In genomic region chr17:28644782-28645575, GRCh38 we compare ENCODE assay signal across 9 cellular contexts. TPM values are rescaled to one million over a fixed set of nuclear protein-coding genes. Genes with fewer than 3 reads are reported as not detected.
DNase-seq lines count a peak whose midpoint lies in the region; ATAC-seq, FAIRE-seq and TF ChIP-seq lines count a peak whose summit lies in the region.
"Had no signal": no experiment of that assay in that cellular context is flagged by ENCODE, and none has a peak within 500 bp of the region (broad histone marks: within the 10 kb centered on the region; RNA-seq: fewer than 3 reads in every experiment).

Gene BLTP2, minus strand, starts transcription at chr17:28645158. Its CDS starts 102 bp downstream, at chr17:28645056.

- H3K79me2 ChIP-seq in HepG2 (ENCODE audit: insufficient read depth, low read length): peaks cover 21% of the 10 kb centered on the region

- no peak within 1 kb of the TSS for H2AFZ ChIP-seq in HepG2 (ENCODE audit: low read length)

- WGBS in HepG2 (ENCODE audit: low lambda C conversion rate): 2% methylated on average over 29 of the region's 89 CpGs

- H3K9ac ChIP-seq in HepG2 (ENCODE audit: insufficient read depth, low read depth, low read length): peak within 1 kb of the TSS; percentile 81

- H3K4me1 Mint-ChIP-seq in dendritic cell treated with granulocyte-macrophage colony-stimulating factor and Interleukin-4, amounts not matched to agents 40 ng/mL and 50 ng/mL, for 4 days (ENCODE audit: low read depth): peaks cover 45% of the 10 kb centered on the region

- no peak; the same call in 1 of the 2 replicates for TF ChIP-seq RAD21 in HepG2 (CRISPR knock-in tag; IDR thresholded peaks at IDR 0.05)

- peak within 1 kb of the TSS; percentile 99 for H3K4me2 ChIP-seq in HepG2 (ENCODE audit: low read depth, low read length)

- in situ Hi-C loops in HepG2 (cut with HindIII; ENCODE audit: extremely low pct_ligation_motif_present, low pct_unique_long_range_greater_than_20kb): loop anchor here (5.0 to 25.0 kb wide), 2 partner anchors 72 to 242 kb away; partner anchors contain the start of genes FLOT2, RAB34 and RPL23A

- peak within 1 kb of the TSS; percentile 93 for H3K27ac Mint-ChIP-seq in dendritic cell treated with granulocyte-macrophage colony-stimulating factor and Interleukin-4, amounts not matched to agents 40 ng/mL and 50 ng/mL, for 4 days

- CTCF ChIA-PET in BJ (lab: Yijun Ruan, JAX): interaction anchor here (0.7 to 4.1 kb wide), 8 partner anchors 10 to 105 kb away, joined by 3 to 27 read pairs (median 4); partner anchors contain the start of gene TLCD1
- CTCF ChIA-PET in HepG2 (lab: Yijun Ruan, JAX; ENCODE audit: low intra/inter-chr PET ratio, low total read pairs): interaction anchor here (1.0 kb wide), 1 partner anchor 105 kb away, joined by 3 read pairs; no protein-coding TSS in a partner anchor

- H3K36me3 Mint-ChIP-seq in dendritic cell treated with granulocyte-macrophage colony-stimulating factor and Interleukin-4, amounts not matched to agents 40 ng/mL and 50 ng/mL, for 4 days (ENCODE audit: low read depth): peaks cover 80% of the 10 kb centered on the region

- H3K4me3 ChIP-seq in BJ (ENCODE audit: low read depth, low read length): peak within 1 kb of the TSS; percentile 90
- peak within 1 kb of the TSS; percentile 84 to 95 (median 92) for H3K4me3 ChIP-seq in HepG2 (replicated peaks in 1 of 3; ENCODE audit: insufficient read depth in 1 of 3, low read depth in 2 of 3, low read length in 3 of 3)

- no peak for TF ChIP-seq EP300 in HepG2 (IDR thresholded peaks at IDR 0.05; ENCODE audit: low read depth in 2 of 2, low read length in 2 of 2)
- TF ChIP-seq EP300 in HepG2 (CRISPR knock-in tag; IDR thresholded peaks at IDR 0.05; ENCODE audit: borderline replicate concordance): no peak

- TF ChIP-seq CTCF in BJ (IDR thresholded peaks at IDR 0.05; ENCODE audit: insufficient read depth, low read depth, low read length): no peak
- TF ChIP-seq CTCF in HepG2 (CRISPR knock-in tag; IDR thresholded peaks at IDR 0.05): peak; percentile 23; the same call in 1 of the 2 replicates

- H3K4me3 Mint-ChIP-seq in dendritic cell treated with granulocyte-macrophage colony-stimulating factor and Interleukin-4, amounts not matched to agents 40 ng/mL and 50 ng/mL, for 4 days: peak within 1 kb of the TSS; percentile 97

- POLR2A ChIA-PET in BJ (lab: Charles Lee) (interaction anchor here (0.6 to 1.1 kb wide), 3 partner anchors 13 to 1989 kb away, joined by 3 to 4 read pairs (median 3); no protein-coding TSS in a partner anchor), HepG2 (lab: Yijun Ruan, JAX) (interaction anchor here (0.6 to 6.9 kb wide), 24 partner anchors 9 to 240 kb away, joined by 3 to 69 read pairs (median 4); partner anchors contain the start of genes ALDOC, NEK8, PIGS and PROCA1)

- ATAC-seq in GM19328 (IDR thresholded peaks at IDR 0.05; ENCODE audit: unreplicated experiment) (peak; percentile 90), HG03520 (IDR thresholded peaks at IDR 0.05; ENCODE audit: unreplicated experiment) (peak; percentile 83), HepG2 (peak; percentile 97)

- peaks cover 15% of the 10 kb centered on the region for H3K36me3 ChIP-seq in BJ (ENCODE audit: control insufficient read depth, insufficient read depth, low read length)
- peaks cover 5 to 35% of the 10 kb centered on the region in 2 experiments; a peak in 4 of 5 replicates for H3K36me3 ChIP-seq in HepG2 (replicated peaks in 1 of 2; ENCODE audit: control insufficient read depth in 1 of 2, insufficient read depth in 2 of 2, low read length in 2 of 2)

- peak within 1 kb of the TSS; percentile 68 for H3K27ac ChIP-seq in HepG2 (ENCODE audit: extremely low read length, insufficient read depth, low read length)

- peak; percentile 63 for FAIRE-seq in HepG2 (lab: Jason Lieb, UNC)
- FAIRE-seq: endometrium had no signal

- no peaks in the 10 kb centered on the region for H3K27me3 ChIP-seq in BJ (ENCODE audit: control insufficient read depth, insufficient read depth, low read length)
- no peaks in the 10 kb centered on the region; a peak in 1 of 5 replicates for H3K27me3 ChIP-seq in HepG2 (ENCODE audit: control insufficient read depth in 1 of 2, insufficient read depth in 2 of 2, low read length in 2 of 2)

- DNase-seq in BJ (ENCODE audit: low read depth): peak; percentile 65
- peak; percentile 98 for DNase-seq in NCI-H748 (lab: John Stamatoyannopoulos, UW; ENCODE audit: unreplicated experiment)
- DNase-seq in activated CD4-positive, alpha-beta T cell treated with anti-CD3 and anti-CD28 coated beads, Interleukin-2, amount 50 U/mL, for 24 hours (ENCODE audit: low read depth in 1 of 2, low spot score in 1 of 2): peak; percentile 87 to 90
- DNase-seq in HepG2 (ENCODE audit: low spot score): peak; percentile 85
- DNase-seq in stimulated activated CD4-positive, alpha-beta T cell treated with anti-CD3 and anti-CD28 coated beads, Interleukin-2, amount 100 ng/mL, for 48 hours: peak; percentile 91 to 93

- H3K4me1 ChIP-seq in HepG2 (ENCODE audit: insufficient read depth, low read length): peaks cover 54% of the 10 kb centered on the region

- H3K9me3 Mint-ChIP-seq in dendritic cell treated with granulocyte-macrophage colony-stimulating factor and Interleukin-4, amounts not matched to agents 40 ng/mL and 50 ng/mL, for 4 days: no peaks in the 10 kb centered on the region

- H3K9me3 ChIP-seq in HepG2 (ENCODE audit: low read length): no peaks in the 10 kb centered on the region

- H3K27me3 Mint-ChIP-seq in dendritic cell treated with granulocyte-macrophage colony-stimulating factor and Interleukin-4, amounts not matched to agents 40 ng/mL and 50 ng/mL, for 4 days: no peaks in the 10 kb centered on the region

- no TSS peak for BruUV-seq in HepG2 (replicated peaks; lab: Mats Ljungman, UMichigan)

- TF ChIP-seq POLR2A in HepG2 (IDR thresholded peaks at IDR 0.05; ENCODE audit: insufficient read depth in 1 of 2, low read depth in 2 of 2, low read length in 2 of 2): peak; percentile 61 to 87

- H4K20me1 ChIP-seq in HepG2 (ENCODE audit: insufficient read depth, low read length): no peaks in the 10 kb centered on the region

- intact Hi-C loops in dendritic cell treated with granulocyte-macrophage colony-stimulating factor and Interleukin-4, amounts not matched to agents 40 ng/mL and 50 ng/mL, for 4 days (cut with micrococcal nuclease): loop anchor here (1.0 to 5.0 kb wide), 3 partner anchors 16 to 72 kb away; partner anchors contain the start of genes RAB34, RPL23A, SDF2 and SPAG5
- intact Hi-C loops in HepG2 (cut with micrococcal nuclease; ENCODE audit: unreplicated experiment): loop anchor here (1.0 to 5.0 kb wide), 2 partner anchors 21 to 77 kb away; no protein-coding TSS in a partner anchor

TF ChIP-seq in HepG2, 621 proteins besides CTCF, POLR2A, EP300 and RAD21 (continues in another document):
- TF ChIP-seq RXRA (CRISPR knock-in tag; IDR thresholded peaks at IDR 0.05): peak; percentile 31; the same call in 1 of the 2 replicates
- TF ChIP-seq ELF1 (CRISPR knock-in tag; IDR thresholded peaks at IDR 0.05): peak; percentile 81
- 0 out of 2 replicates have a peak, but pooled peaks have one; percentile 45 for TF ChIP-seq ZNF33B (CRISPR knock-in tag; IDR thresholded peaks at IDR 0.05)
- TF ChIP-seq, protein P1, sequence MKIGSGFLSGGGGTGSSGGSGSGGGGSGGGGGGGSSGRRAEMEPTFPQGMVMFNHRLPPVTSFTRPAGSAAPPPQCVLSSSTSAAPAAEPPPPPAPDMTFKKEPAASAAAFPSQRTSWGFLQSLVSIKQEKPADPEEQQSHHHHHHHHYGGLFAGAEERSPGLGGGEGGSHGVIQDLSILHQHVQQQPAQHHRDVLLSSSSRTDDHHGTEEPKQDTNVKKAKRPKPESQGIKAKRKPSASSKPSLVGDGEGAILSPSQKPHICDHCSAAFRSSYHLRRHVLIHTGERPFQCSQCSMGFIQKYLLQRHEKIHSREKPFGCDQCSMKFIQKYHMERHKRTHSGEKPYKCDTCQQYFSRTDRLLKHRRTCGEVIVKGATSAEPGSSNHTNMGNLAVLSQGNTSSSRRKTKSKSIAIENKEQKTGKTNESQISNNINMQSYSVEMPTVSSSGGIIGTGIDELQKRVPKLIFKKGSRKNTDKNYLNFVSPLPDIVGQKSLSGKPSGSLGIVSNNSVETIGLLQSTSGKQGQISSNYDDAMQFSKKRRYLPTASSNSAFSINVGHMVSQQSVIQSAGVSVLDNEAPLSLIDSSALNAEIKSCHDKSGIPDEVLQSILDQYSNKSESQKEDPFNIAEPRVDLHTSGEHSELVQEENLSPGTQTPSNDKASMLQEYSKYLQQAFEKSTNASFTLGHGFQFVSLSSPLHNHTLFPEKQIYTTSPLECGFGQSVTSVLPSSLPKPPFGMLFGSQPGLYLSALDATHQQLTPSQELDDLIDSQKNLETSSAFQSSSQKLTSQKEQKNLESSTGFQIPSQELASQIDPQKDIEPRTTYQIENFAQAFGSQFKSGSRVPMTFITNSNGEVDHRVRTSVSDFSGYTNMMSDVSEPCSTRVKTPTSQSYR (CRISPR knock-in tag; IDR thresholded peaks at IDR 0.05; ENCODE audit: borderline replicate concordance): no peak
- peak; percentile 93 for TF ChIP-seq RBFOX2 (IDR thresholded peaks at IDR 0.05; ENCODE audit: low read depth, low read length)

RNA-seq across cellular contexts. Expression of gene BLTP2, which starts in this region (rescaled TPM):
- polyA plus RNA-seq in BJ (2011; rRNA removed): 142 and 206 TPM in 2 replicates
- polyA minus RNA-seq in BJ (2011; rRNA and poly(A)+ RNA removed): 270 and 439 TPM in 2 replicates
- 61.0 and 66.7 TPM in 2 replicates for total RNA-seq in HepG2 (2016; rRNA removed; fragmentation: Illumina TruSeq; extraction: Trizol)
- 15.2 and 17.0 TPM in 2 replicates for total RNA-seq in HepG2 (2016; cell fraction: cytosol; rRNA removed; fragmentation: Illumina TruSeq; extraction: Trizol; ENCODE audit: low read depth)
- total RNA-seq in HepG2 (2016; cell fraction: insoluble cytoplasmic fraction; rRNA removed; fragmentation: Illumina TruSeq; extraction: Trizol): 55.0 and 65.2 TPM in 2 replicates
- total RNA-seq in HepG2 (2016; cell fraction: membrane; rRNA removed; fragmentation: Illumina TruSeq; extraction: Trizol): 30.2 and 33.4 TPM in 2 replicates
- 78.3 and 94.2 TPM in 2 replicates for total RNA-seq in HepG2 (2016; cell fraction: nucleus; rRNA removed; fragmentation: Illumina TruSeq; extraction: Trizol)
- 66.9 and 80.9 TPM in 2 replicates for polyA plus RNA-seq in HepG2 (2011; rRNA removed)
- polyA plus RNA-seq in HepG2 (2011; cell fraction: cytosol; rRNA removed): 44.0 and 51.2 TPM in 2 replicates
- polyA plus RNA-seq in HepG2 (2011; cell fraction: nucleus; rRNA removed): 89.5 and 92.9 TPM in 2 replicates
- 31.4 and 42.7 TPM in 2 replicates for polyA plus RNA-seq in HepG2 (2012)
- 3.4 and 3.8 TPM in 2 replicates for polyA plus RNA-seq in HepG2 (2016; cell fraction: cytosol; fragmentation: Illumina TruSeq; extraction: Trizol; ENCODE audit: low read depth)
- 35.5 and 38.3 TPM in 2 replicates for polyA plus RNA-seq in HepG2 (2016; cell fraction: insoluble cytoplasmic fraction; fragmentation: Illumina TruSeq; extraction: Trizol; ENCODE audit: low read depth)
- 10.5 and 13.3 TPM in 2 replicates for polyA plus RNA-seq in HepG2 (2016; cell fraction: membrane; fragmentation: Illumina TruSeq; extraction: Trizol; ENCODE audit: low read depth)
- 83.5 and 84.1 TPM in 2 replicates for polyA plus RNA-seq in HepG2 (2016; cell fraction: nucleus; fragmentation: Illumina TruSeq; extraction: Trizol; ENCODE audit: insufficient read depth, low read depth)
- 349 and 803 TPM in 2 replicates for polyA minus RNA-seq in HepG2 (2011; rRNA and poly(A)+ RNA removed; ENCODE audit: low replicate concordance)
- polyA minus RNA-seq in HepG2 (2011; cell fraction: cytosol; rRNA and poly(A)+ RNA removed): 64.7 and 67.6 TPM in 2 replicates
- polyA minus RNA-seq in HepG2 (2011; cell fraction: nucleus; rRNA and poly(A)+ RNA removed): 119 and 145 TPM in 2 replicates

Comparison
In these comparisons a context has a peak if more than half of its experiments do, and no peak if none do; other contexts are left out.
1. Peak in every context shown above with its lines: DNase-seq, ATAC-seq, H3K4me3 ChIP-seq and H3K27ac ChIP-seq.